9 cellular contexts compared by ENCODE assay signal in genomic region chr2:186544255-186544675, GRCh38. TPM values are rescaled to one million over a fixed set of nuclear protein-coding genes. Genes with fewer than 3 reads are reported as not detected.
DNase-seq lines count a peak whose midpoint lies in the region; FAIRE-seq and TF ChIP-seq lines count a peak whose summit lies in the region.
"Had no signal": no experiment of that assay in that cellular context is flagged by ENCODE, and none has a peak within 500 bp of the region (broad histone marks: within the 10 kb centered on the region; RNA-seq: fewer than 3 reads in every experiment).

No MANE protein-coding gene starts in this region.

- no peaks in the 10 kb centered on the region for H3K27me3 ChIP-seq in brain microvascular endothelial cell (replicated peaks)

- H3K4me3 ChIP-seq in brain microvascular endothelial cell (ENCODE audit: low read depth, low read length), result peak overlapping the region; percentile 13

- H3K36me3 Mint-ChIP-seq in glutamatergic neuron (ENCODE audit: unreplicated experiment), result no peaks in the 10 kb centered on the region

- H3K4me1 Mint-ChIP-seq in glutamatergic neuron (ENCODE audit: low read depth, unreplicated experiment), result no peaks in the 10 kb centered on the region

- peak overlapping the region; percentile 97 for H3K27ac ChIP-seq in brain microvascular endothelial cell

- no peak overlapping the region for H3K4me3 Mint-ChIP-seq in glutamatergic neuron (ENCODE audit: unreplicated experiment)

- no peaks in the 10 kb centered on the region for H3K9me3 Mint-ChIP-seq in glutamatergic neuron (ENCODE audit: unreplicated experiment)

- no peak for FAIRE-seq in urothelium cell line (lab: Jason Lieb, UNC)
- FAIRE-seq: A204.1 had no signal

- no peak overlapping the region for H3K27ac Mint-ChIP-seq in glutamatergic neuron (ENCODE audit: unreplicated experiment)

- in situ Hi-C loops in brain microvascular endothelial cell (cut with HindIII; ENCODE audit: low pct_ligation_motif_present, low sequenced_read_pairs), result no loop called here

- DNase-seq in NCI-H2227 (lab: John Stamatoyannopoulos, UW; ENCODE audit: unreplicated experiment) (peak; percentile 10), NCI-H2227 treated with DMSO at 0.1 percent for 48 hours (lab: John Stamatoyannopoulos, UW) (no peak), brain microvascular endothelial cell (peak; percentile 84), kidney tubule cell (ENCODE audit: low spot score) (peak; percentile 96), urothelium cell line (ENCODE audit: low spot score) (peak; percentile 46), glutamatergic neuron (no peak), superior temporal gyrus (ENCODE audit: extremely low spot score) (no peak), NCI-H2107 treated with DMSO at 0.1 percent for 48 hours (lab: John Stamatoyannopoulos, UW; ENCODE audit: unreplicated experiment) (no peak)

- TF ChIP-seq CTCF in brain microvascular endothelial cell (IDR thresholded peaks at IDR 0.05; ENCODE audit: low read depth, low read length, missing control alignments) (no peak), glutamatergic neuron (IDR thresholded peaks at IDR 0.05; ENCODE audit: partially characterized antibody, unreplicated experiment) (no peak)

- no peaks in the 10 kb centered on the region for H3K27me3 Mint-ChIP-seq in glutamatergic neuron (ENCODE audit: unreplicated experiment)

- no peaks in the 10 kb centered on the region for H3K36me3 ChIP-seq in brain microvascular endothelial cell (replicated peaks)

RNA-seq across cellular contexts. Expression of gene ITGAV, which starts 45.6 kb away (rescaled TPM):
- total RNA-seq in glutamatergic neuron (ENCODE audit: unreplicated experiment), result 21.9 TPM

RNA-seq across cellular contexts. Expression of gene ZC3H15, which starts 58.2 kb away (rescaled TPM):
- 79.7 TPM for total RNA-seq in glutamatergic neuron (ENCODE audit: unreplicated experiment)

Comparison
In these comparisons a context has a peak if more than half of its experiments do, and no peak if none do; other contexts are left out.
1. DNase-seq: peak in NCI-H2227 (single experiment), brain microvascular endothelial cell (single experiment), kidney tubule cell (single experiment) and urothelium cell line (single experiment); none in NCI-H2227 treated with DMSO at 0.1 percent for 48 hours (single experiment), glutamatergic neuron (single experiment), superior temporal gyrus (single experiment) and NCI-H2107 treated with DMSO at 0.1 percent for 48 hours (single experiment).